ENCODE assay signal across 8 cellular contexts in genomic region chr2:96207073-96207777, GRCh38. TPM values are rescaled to one million over a fixed set of nuclear protein-coding genes. Genes with fewer than 3 reads are reported as not detected.
DNase-seq lines count a peak whose midpoint lies in the region; ATAC-seq, FAIRE-seq and TF ChIP-seq lines count a peak whose summit lies in the region.

No MANE protein-coding gene starts in this region.

- 3 to 4% methylated on average over 11 of the region's 11 CpGs for WGBS in pancreas, 2 donors

- FAIRE-seq in pancreas (lab: Jason Lieb, UNC) (no peak), D721Med (lab: Jason Lieb, UNC) (no peak)

- ATAC-seq in pancreas (no peak), GM21390 (IDR thresholded peaks at IDR 0.05; ENCODE audit: unreplicated experiment) (no peak)

- POLR2A ChIA-PET in HEK293T (lab: Yijun Ruan, JAX): interaction anchor here (0.9 to 1.7 kb wide), 5 partner anchors 12 to 299 kb away, joined by 3 to 10 read pairs (median 5); no protein-coding TSS in a partner anchor

- H3K27ac ChIP-seq in pancreas: peak overlapping the region; percentile 97 to 99 (median 98)

- peak; percentile 23 for DNase-seq in EH (ENCODE audit: low read depth)
- DNase-seq in RKO (ENCODE audit: low spot score): peak; percentile 57
- DNase-seq in epithelial cell of proximal tubule (ENCODE audit: low read depth): no peak
- DNase-seq in pancreas: no peak
- no peak for DNase-seq in islet precursor cell
- no peak for DNase-seq in HEK293T (ENCODE audit: extremely low spot score)
- DNase-seq in D721Med (ENCODE audit: insufficient read length, low spot score): no peak

- H3K36me3 ChIP-seq in pancreas: no peaks in the 10 kb centered on the region

- no peak for TF ChIP-seq CTCF in epithelial cell of proximal tubule (conservative IDR thresholded peaks at IDR 0.05; ENCODE audit: low read depth, low read length)
- TF ChIP-seq CTCF in pancreas (IDR thresholded peaks at IDR 0.05): no peak
- TF ChIP-seq CTCF in D721Med (IDR thresholded peaks at IDR 0.05; ENCODE audit: insufficient read depth, missing control alignments): no peak

- no peaks in the 10 kb centered on the region for H3K27me3 ChIP-seq in pancreas

- H3K9me3 ChIP-seq in pancreas: no peaks in the 10 kb centered on the region

- H3K4me3 ChIP-seq in epithelial cell of proximal tubule (ENCODE audit: low read depth, low read length) (peak overlapping the region; percentile 79), pancreas (peak overlapping the region; percentile 89 to 98 (median 94))

- peaks cover 21 to 53% (median 31%) of the 10 kb centered on the region in 3 donors for H3K4me1 ChIP-seq in pancreas

- intact Hi-C loops in pancreas (cut with DNase I): loop anchor here in 2 of 3 donors (10.0 kb wide), 1 partner anchor 58 kb away; the partner anchor contains the start of genes CIAO1 (in 2 of the 2) and TMEM127 (in 2 of the 2)

- CTCF ChIA-PET in HEK293T (lab: Yijun Ruan, JAX): no interaction called here

TF ChIP-seq in HEK293T, 16 proteins besides CTCF, POLR2A, EP300 and RAD21:
- TF ChIP-seq FOXM1 (IDR thresholded peaks at IDR 0.05; ENCODE audit: borderline replicate concordance): no peak
- no peak for TF ChIP-seq PKNOX1 (IDR thresholded peaks at IDR 0.05)
- no peak for TF ChIP-seq ZNF384 (IDR thresholded peaks at IDR 0.05)
- TF ChIP-seq NFRKB (IDR thresholded peaks at IDR 0.05): no peak
- no peak for TF ChIP-seq FOXK2 (IDR thresholded peaks at IDR 0.05)
- TF ChIP-seq ARNT (IDR thresholded peaks at IDR 0.05): no peak
- no peak for TF ChIP-seq HDGF (IDR thresholded peaks at IDR 0.05; ENCODE audit: borderline replicate concordance)

RNA-seq across cellular contexts. Expression of gene STARD7, which starts 1.4 kb away (rescaled TPM):
- total RNA-seq in epithelial cell of proximal tubule (99.2 and 143 TPM in 2 replicates), pancreas (10 to 100 TPM; 37.1 to 65.1 (median 58.5) TPM)
- 10 to 100 TPM; 21.7 to 29.5 TPM for polyA plus RNA-seq in pancreas

RNA-seq across cellular contexts. Expression of gene TMEM127, which starts 58.6 kb away (rescaled TPM):
- 21.3 and 25.9 TPM in 2 replicates for total RNA-seq in epithelial cell of proximal tubule
- 10 to 100 TPM; 20.1 to 38.4 (median 24.9) TPM for total RNA-seq in pancreas
- polyA plus RNA-seq in pancreas: 10 to 100 TPM in 1 of 2 donors, 1 to 10 TPM in 1; 8.2 to 12.6 TPM

RNA-seq across cellular contexts. Expression of gene CIAO1, which starts 58.8 kb away (rescaled TPM):
- total RNA-seq in epithelial cell of proximal tubule (110 and 155 TPM in 2 replicates), pancreas (10 to 100 TPM; 25.2 to 34.4 (median 29.3) TPM)
- 10 to 100 TPM; 25.0 to 40.0 TPM for polyA plus RNA-seq in pancreas

Comparison
In these comparisons a context has a peak if more than half of its experiments do, and no peak if none do; other contexts are left out.
1. DNase-seq: peak in EH (single experiment) and RKO (single experiment); none in epithelial cell of proximal tubule (single experiment), pancreas (0 of 6), islet precursor cell (single experiment), HEK293T (single experiment) and D721Med (single experiment).